1 cellular context compared by ENCODE assay signal in the genomic region with DNA sequence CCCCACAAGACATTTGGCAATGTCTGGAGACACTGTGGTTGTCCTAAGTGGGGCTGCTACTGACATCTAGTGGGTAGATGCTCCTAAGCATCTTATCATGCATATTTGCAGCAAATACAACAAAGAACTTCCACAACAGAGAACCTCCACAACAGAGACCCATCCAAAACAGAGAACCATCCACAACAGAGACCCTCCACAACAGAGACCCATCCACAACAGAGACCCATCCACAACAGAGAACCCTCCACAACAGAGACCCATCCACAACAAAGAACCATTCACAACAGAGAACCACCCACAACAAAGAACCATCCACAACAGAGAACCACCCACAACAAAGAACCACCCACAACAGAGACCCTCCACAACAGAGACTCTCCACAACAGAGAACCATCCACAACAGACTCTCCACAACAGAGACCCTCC.
TF ChIP-seq lines count a peak whose summit lies in the region.

No MANE protein-coding gene starts in this region.

TF ChIP-seq in endothelial cell of umbilical vein, 7 proteins besides CTCF, POLR2A, EP300 and RAD21:
- TF ChIP-seq, protein P1, sequence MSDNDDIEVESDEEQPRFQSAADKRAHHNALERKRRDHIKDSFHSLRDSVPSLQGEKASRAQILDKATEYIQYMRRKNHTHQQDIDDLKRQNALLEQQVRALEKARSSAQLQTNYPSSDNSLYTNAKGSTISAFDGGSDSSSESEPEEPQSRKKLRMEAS (IDR thresholded peaks at IDR 0.05; ENCODE audit: insufficient read depth, insufficient read length), result no peak
- no peak for TF ChIP-seq MYC (IDR thresholded peaks at IDR 0.05; ENCODE audit: low read depth, low read length)
- no peak for TF ChIP-seq POLR2AphosphoS5 (IDR thresholded peaks at IDR 0.05; ENCODE audit: insufficient read depth, low read depth, low read length)
